In the genomic region with DNA sequence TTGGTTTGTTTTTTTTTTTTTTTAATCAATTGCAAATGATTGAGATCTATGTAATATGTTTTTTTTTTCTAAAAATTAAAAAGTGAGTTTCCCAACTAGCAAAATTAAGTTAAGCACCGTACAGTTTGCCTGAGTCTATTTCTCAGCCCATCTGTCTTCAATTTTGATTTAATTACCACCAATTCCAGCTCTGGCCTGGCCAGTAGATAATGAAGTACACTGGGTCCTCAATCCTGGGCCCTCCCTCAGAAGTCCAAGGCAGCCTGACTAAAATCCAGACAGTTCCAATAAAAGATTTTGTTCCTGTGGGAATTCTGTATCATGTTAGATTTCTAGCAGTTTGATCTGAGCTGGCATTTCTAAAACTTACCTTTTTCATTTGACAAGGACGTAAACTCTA, we compare ENCODE assay signal across 28 cellular contexts.
"Had no signal": no experiment of that assay in that cellular context is flagged by ENCODE, and none has a peak within 500 bp of the region (broad histone marks: within the 10 kb centered on the region; RNA-seq: fewer than 3 reads in every experiment).

No MANE protein-coding gene starts in this region.

- FAIRE-seq: colon, islet of Langerhans, urothelium cell line had no signal

- H3K36me3 Mint-ChIP-seq: naive thymus-derived CD4-positive, alpha-beta T cell; neural progenitor cell; stimulated activated memory B cell treated with anti-CD40 and anti-IgM and Interleukin-4, amounts not matched to agents 10 μg/mL and 1 μg/mL and 100 μg/mL, for 72 hours had no signal

- H3K4me3 Mint-ChIP-seq: naive thymus-derived CD4-positive, alpha-beta T cell; nephron; neural progenitor cell; stimulated activated memory B cell treated with anti-CD40 and anti-IgM and Interleukin-4, amounts not matched to agents 10 μg/mL and 1 μg/mL and 100 μg/mL, for 72 hours had no signal

- H3K4me3 ChIP-seq: dorsolateral prefrontal cortex, heart right ventricle, left lung, neural progenitor cell, psoas muscle, skin epidermis, spleen, thoracic aorta, tibial nerve, upper lobe of left lung had no signal

- H3K36me3 ChIP-seq: heart right ventricle, left lung, neural progenitor cell, spleen, thoracic aorta, tibial nerve, upper lobe of left lung had no signal

- H3K4me1 ChIP-seq: heart right ventricle, left lung, neural progenitor cell, psoas muscle, spleen, tibial nerve, upper lobe of left lung had no signal

- H3K9me3 ChIP-seq: heart right ventricle, left lung, psoas muscle, thoracic aorta, tibial nerve, upper lobe of left lung had no signal

- ATAC-seq: esophagus mucosa; heart right ventricle; left cardiac atrium; left lung; naive thymus-derived CD4-positive, alpha-beta T cell; psoas muscle; right cardiac atrium; stimulated activated memory B cell treated with anti-CD40 and anti-IgM and Interleukin-4, amounts not matched to agents 10 μg/mL and 1 μg/mL and 100 μg/mL, for 72 hours; stimulated activated naive CD8-positive, alpha-beta T cell treated with anti-CD3 and anti-CD28 coated beads, Interleukin-15, Interleukin-2, amounts not matched to agents 100 U/mL and 50 U/mL, for 24 hours had no signal

- H3K27me3 ChIP-seq: dorsolateral prefrontal cortex, heart right ventricle, left lung, neural progenitor cell, spleen, tibial nerve, upper lobe of left lung had no signal

- H3K9me3 Mint-ChIP-seq: nephron, neural progenitor cell had no signal

- H3K27me3 Mint-ChIP-seq: naive thymus-derived CD4-positive, alpha-beta T cell; stimulated activated memory B cell treated with anti-CD40 and anti-IgM and Interleukin-4, amounts not matched to agents 10 μg/mL and 1 μg/mL and 100 μg/mL, for 72 hours had no signal

- H3K4me1 Mint-ChIP-seq: naive thymus-derived CD4-positive, alpha-beta T cell; nephron; neural progenitor cell; stimulated activated memory B cell treated with anti-CD40 and anti-IgM and Interleukin-4, amounts not matched to agents 10 μg/mL and 1 μg/mL and 100 μg/mL, for 72 hours had no signal

- DNase-seq: dorsolateral prefrontal cortex; effector CD4-positive, alpha-beta T cell; foreskin melanocyte; glutamatergic neuron; heart right ventricle; hippocampal formation; left cardiac atrium; left lung; mesenchymal stem cell; midbrain; naive thymus-derived CD4-positive, alpha-beta T cell; psoas muscle; right cardiac atrium; spleen; stimulated activated CD4-positive, alpha-beta T cell treated with anti-CD3 and anti-CD28 coated beads, Interleukin-4, amount 100 ng/mL, for 4 hours; stimulated activated naive CD8-positive, alpha-beta T cell treated with anti-CD3 and anti-CD28 coated beads, Interleukin-15, Interleukin-2, amounts not matched to agents 100 U/mL and 50 U/mL, for 24 hours; substantia nigra; upper lobe of left lung had no signal

- H3K27ac Mint-ChIP-seq: naive thymus-derived CD4-positive, alpha-beta T cell; nephron; neural progenitor cell; stimulated activated memory B cell treated with anti-CD40 and anti-IgM and Interleukin-4, amounts not matched to agents 10 μg/mL and 1 μg/mL and 100 μg/mL, for 72 hours had no signal
